Comparison of ENCODE assay signal across 2 cellular contexts in genomic region chr19:17706750-17707181, GRCh38.
TF ChIP-seq lines count a peak whose summit lies in the region.

No MANE protein-coding gene starts in this region.

TF ChIP-seq in GM23338, 12 proteins besides CTCF, POLR2A, EP300 and RAD21:
- no peak for TF ChIP-seq STAT1 (IDR thresholded peaks at IDR 0.05; ENCODE audit: unreplicated experiment)
- no peak for TF ChIP-seq ZNF331 (CRISPR knock-in tag; IDR thresholded peaks at IDR 0.05; ENCODE audit: low read depth)
- no peak for TF ChIP-seq JUNB (IDR thresholded peaks at IDR 0.05; ENCODE audit: unreplicated experiment)
- peak; percentile 50; the same call in 1 of the 2 replicates for TF ChIP-seq CREB1 (CRISPR knock-in tag; IDR thresholded peaks at IDR 0.05; ENCODE audit: low read depth)
- TF ChIP-seq EZH2 (IDR thresholded peaks at IDR 0.05; ENCODE audit: low read depth, unreplicated experiment), result no peak
- TF ChIP-seq ZNF462 (CRISPR knock-in tag; IDR thresholded peaks at IDR 0.05), result no peak
- no peak for TF ChIP-seq ZNF114 (CRISPR knock-in tag; IDR thresholded peaks at IDR 0.05)
- no peak for TF ChIP-seq REST (IDR thresholded peaks at IDR 0.05; ENCODE audit: unreplicated experiment)
- TF ChIP-seq POLR2AphosphoS5 (IDR thresholded peaks at IDR 0.05; ENCODE audit: low read depth), result peak; percentile 79
- no peak for TF ChIP-seq NANOG (IDR thresholded peaks at IDR 0.05; ENCODE audit: borderline replicate concordance)
- no peak for TF ChIP-seq ETS1 (IDR thresholded peaks at IDR 0.05)
- no peak for TF ChIP-seq EZH2phosphoT487 (IDR thresholded peaks at IDR 0.05; ENCODE audit: unreplicated experiment)

TF ChIP-seq in H1, 55 proteins besides CTCF, POLR2A, EP300 and RAD21:
- TF ChIP-seq HDAC2 (IDR thresholded peaks at IDR 0.05; ENCODE audit: borderline replicate concordance in 1 of 2, low read depth in 2 of 2, low read length in 2 of 2), result no peak
- TF ChIP-seq SP1 (IDR thresholded peaks at IDR 0.05; ENCODE audit: low read depth, low read length), result peak; percentile 83
- no peak for TF ChIP-seq GABPA (IDR thresholded peaks at IDR 0.05; ENCODE audit: borderline replicate concordance, insufficient read depth, low read length)
- 0 out of 2 replicates have a peak, but pooled peaks have one; percentile 46 for TF ChIP-seq TAF1 (IDR thresholded peaks at IDR 0.05; ENCODE audit: low read depth, low read length)
- no peak for TF ChIP-seq POU5F1 (IDR thresholded peaks at IDR 0.05; ENCODE audit: low read depth, low read length)
- no peak for TF ChIP-seq KDM4A (IDR thresholded peaks at IDR 0.05; ENCODE audit: low read depth, low read length, severe bottlenecking)
- TF ChIP-seq TEAD4 (IDR thresholded peaks at IDR 0.05; ENCODE audit: low read depth, low read length), result peak; percentile 83
- TF ChIP-seq CHD2 (IDR thresholded peaks at IDR 0.05; ENCODE audit: low read length), result peak; percentile 56; the same call in 1 of the 2 replicates
- TF ChIP-seq HDAC6 (IDR thresholded peaks at IDR 0.05; ENCODE audit: low read depth, low read length), result no peak
- TF ChIP-seq TAF7 (optimal IDR thresholded peaks at IDR 0.05; ENCODE audit: borderline replicate concordance, low read depth, low read length), result no peak
- no peak for TF ChIP-seq CBX5 (IDR thresholded peaks at IDR 0.05; ENCODE audit: low read depth, low read length)
- TF ChIP-seq USF2 (IDR thresholded peaks at IDR 0.05; ENCODE audit: low read length), result peak; percentile 80
- TF ChIP-seq KDM1A (IDR thresholded peaks at IDR 0.05; ENCODE audit: borderline replicate concordance, low read length), result 0 out of 2 replicates have a peak, but pooled peaks have one; percentile 70
- TF ChIP-seq YY1 (IDR thresholded peaks at IDR 0.05; ENCODE audit: low read depth, low read length), result no peak
- TF ChIP-seq SP2 (IDR thresholded peaks at IDR 0.05; ENCODE audit: low read length), result peak; percentile 30
- 0 out of 2 replicates have a peak, but pooled peaks have one; percentile 23 for TF ChIP-seq SP4 (IDR thresholded peaks at IDR 0.05; ENCODE audit: low read length)
- TF ChIP-seq MAX (IDR thresholded peaks at IDR 0.05), result peak; percentile 96
- TF ChIP-seq E2F6 (IDR thresholded peaks at IDR 0.05), result peak; percentile 83
- no peak for TF ChIP-seq EZH2 (IDR thresholded peaks at IDR 0.05; ENCODE audit: low read depth, low read length, severe bottlenecking)
- TF ChIP-seq GTF2F1 (IDR thresholded peaks at IDR 0.05; ENCODE audit: borderline replicate concordance, low read depth, low read length), result no peak
- TF ChIP-seq PHF8 (conservative IDR thresholded peaks at IDR 0.05; ENCODE audit: low read depth, low read length), result no peak
- TF ChIP-seq POLR2AphosphoS5 (IDR thresholded peaks at IDR 0.05; ENCODE audit: low read depth, low read length), result peak; percentile 35; the same call in 1 of the 2 replicates
TF ChIP-seq in H1: peak in this region for 11.
